1 cellular context compared by ENCODE assay signal in genomic region chr16:69435977-69436729, GRCh38.
A peak's percentile ranks its signal among the peaks of the same experiment; 100 is the strongest.
TF ChIP-seq lines count a peak whose summit lies in the region.

No MANE protein-coding gene starts in this region.

TF ChIP-seq in HepG2, 621 proteins besides CTCF, POLR2A, EP300 and RAD21 (continued from another document and continues in another):
- TF ChIP-seq, protein P1, sequence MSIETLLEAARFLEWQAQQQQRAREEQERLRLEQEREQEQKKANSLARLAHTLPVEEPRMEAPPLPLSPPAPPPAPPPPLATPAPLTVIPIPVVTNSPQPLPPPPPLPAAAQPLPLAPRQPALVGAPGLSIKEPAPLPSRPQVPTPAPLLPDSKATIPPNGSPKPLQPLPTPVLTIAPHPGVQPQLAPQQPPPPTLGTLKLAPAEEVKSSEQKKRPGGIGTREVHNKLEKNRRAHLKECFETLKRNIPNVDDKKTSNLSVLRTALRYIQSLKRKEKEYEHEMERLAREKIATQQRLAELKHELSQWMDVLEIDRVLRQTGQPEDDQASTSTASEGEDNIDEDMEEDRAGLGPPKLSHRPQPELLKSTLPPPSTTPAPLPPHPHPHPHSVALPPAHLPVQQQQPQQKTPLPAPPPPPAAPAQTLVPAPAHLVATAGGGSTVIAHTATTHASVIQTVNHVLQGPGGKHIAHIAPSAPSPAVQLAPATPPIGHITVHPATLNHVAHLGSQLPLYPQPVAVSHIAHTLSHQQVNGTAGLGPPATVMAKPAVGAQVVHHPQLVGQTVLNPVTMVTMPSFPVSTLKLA (IDR thresholded peaks at IDR 0.05): no peak
- TF ChIP-seq SRSF9 (IDR thresholded peaks at IDR 0.05; ENCODE audit: borderline replicate concordance, insufficient read depth, low read depth, low read length, poor library complexity, severe bottlenecking) (no peak), ZNF660 (CRISPR knock-in tag; IDR thresholded peaks at IDR 0.05; ENCODE audit: borderline replicate concordance, low read depth) (no peak), IRF2 (CRISPR knock-in tag; IDR thresholded peaks at IDR 0.05) (peak; percentile 63), DMTF1 (CRISPR knock-in tag; IDR thresholded peaks at IDR 0.05) (no peak), ZNF674 (CRISPR knock-in tag; IDR thresholded peaks at IDR 0.05; ENCODE audit: low read depth) (no peak), KMT2B (CRISPR knock-in tag; IDR thresholded peaks at IDR 0.05) (0 out of 2 replicates have a peak, but pooled peaks have one; percentile 27), ZNF496 (CRISPR knock-in tag; IDR thresholded peaks at IDR 0.05; ENCODE audit: insufficient replicate concordance) (no peak), FLYWCH1 (CRISPR knock-in tag; IDR thresholded peaks at IDR 0.05) (no peak), SIX4 (CRISPR knock-in tag; IDR thresholded peaks at IDR 0.05) (0 out of 2 replicates have a peak, but pooled peaks have one; percentile 42), NFATC3 (CRISPR knock-in tag; IDR thresholded peaks at IDR 0.05) (no peak), ZNF296 (CRISPR knock-in tag; conservative IDR thresholded peaks at IDR 0.05) (no peak), ZBTB8A (CRISPR knock-in tag; IDR thresholded peaks at IDR 0.05; ENCODE audit: borderline replicate concordance, low read depth) (no peak), ZFP36L2 (CRISPR knock-in tag; IDR thresholded peaks at IDR 0.05) (no peak), TSC22D2 (CRISPR knock-in tag; IDR thresholded peaks at IDR 0.05; ENCODE audit: borderline replicate concordance) (0 out of 2 replicates have a peak, but pooled peaks have one; percentile 32), MTA3 (CRISPR knock-in tag; IDR thresholded peaks at IDR 0.05) (no peak), SRF (IDR thresholded peaks at IDR 0.05; ENCODE audit: low read depth, low read length) (no peak), TCF7 (IDR thresholded peaks at IDR 0.05; ENCODE audit: low read depth) (no peak), HIVEP1 (CRISPR knock-in tag; IDR thresholded peaks at IDR 0.05) (0 out of 2 replicates have a peak, but pooled peaks have one; percentile 33), ZNF510 (CRISPR knock-in tag; IDR thresholded peaks at IDR 0.05; ENCODE audit: low read depth) (no peak), ZNF367 (CRISPR knock-in tag; IDR thresholded peaks at IDR 0.05; ENCODE audit: borderline replicate concordance) (no peak), ZNF317 (CRISPR knock-in tag; IDR thresholded peaks at IDR 0.05) (no peak), HHEX (CRISPR knock-in tag; IDR thresholded peaks at IDR 0.05) (no peak), CREB1 (IDR thresholded peaks at IDR 0.05) (no peak), CREB1 (CRISPR knock-in tag; IDR thresholded peaks at IDR 0.05) (no peak), ZEB1 (IDR thresholded peaks at IDR 0.05; ENCODE audit: insufficient replicate concordance, low read depth) (no peak), ZBTB43 (CRISPR knock-in tag; conservative IDR thresholded peaks at IDR 0.05) (no peak; the same call in 1 of the 2 replicates), ZNF790 (CRISPR knock-in tag; IDR thresholded peaks at IDR 0.05; ENCODE audit: borderline replicate concordance) (no peak), ATF7 (IDR thresholded peaks at IDR 0.05) (peak; percentile 45), ATF7 (CRISPR knock-in tag; IDR thresholded peaks at IDR 0.05) (no peak), ZFP62 (CRISPR knock-in tag; IDR thresholded peaks at IDR 0.05) (no peak), MED1 (CRISPR knock-in tag; IDR thresholded peaks at IDR 0.05) (peak; percentile 62; the same call in 1 of the 2 replicates), AHR (CRISPR knock-in tag; IDR thresholded peaks at IDR 0.05) (no peak), AKNA (CRISPR knock-in tag; IDR thresholded peaks at IDR 0.05; ENCODE audit: borderline replicate concordance) (no peak), HNRNPL (IDR thresholded peaks at IDR 0.05; ENCODE audit: low read depth, low read length) (0 out of 2 replicates have a peak, but pooled peaks have one; percentile 53), SAP130 (CRISPR knock-in tag; IDR thresholded peaks at IDR 0.05; ENCODE audit: low read depth) (peak; percentile 86), UBTF (CRISPR knock-in tag; IDR thresholded peaks at IDR 0.05) (no peak), YEATS4 (CRISPR knock-in tag; IDR thresholded peaks at IDR 0.05; ENCODE audit: borderline replicate concordance) (peak; percentile 37; the same call in 1 of the 2 replicates), ZNF335 (CRISPR knock-in tag; IDR thresholded peaks at IDR 0.05) (no peak), MBNL3 (CRISPR knock-in tag; conservative IDR thresholded peaks at IDR 0.05) (no peak), ZNF746 (CRISPR knock-in tag; IDR thresholded peaks at IDR 0.05) (no peak), ZNF343 (CRISPR knock-in tag; IDR thresholded peaks at IDR 0.05) (0 out of 2 replicates have a peak, but pooled peaks have one; percentile 56)
- TF ChIP-seq, protein P2, sequence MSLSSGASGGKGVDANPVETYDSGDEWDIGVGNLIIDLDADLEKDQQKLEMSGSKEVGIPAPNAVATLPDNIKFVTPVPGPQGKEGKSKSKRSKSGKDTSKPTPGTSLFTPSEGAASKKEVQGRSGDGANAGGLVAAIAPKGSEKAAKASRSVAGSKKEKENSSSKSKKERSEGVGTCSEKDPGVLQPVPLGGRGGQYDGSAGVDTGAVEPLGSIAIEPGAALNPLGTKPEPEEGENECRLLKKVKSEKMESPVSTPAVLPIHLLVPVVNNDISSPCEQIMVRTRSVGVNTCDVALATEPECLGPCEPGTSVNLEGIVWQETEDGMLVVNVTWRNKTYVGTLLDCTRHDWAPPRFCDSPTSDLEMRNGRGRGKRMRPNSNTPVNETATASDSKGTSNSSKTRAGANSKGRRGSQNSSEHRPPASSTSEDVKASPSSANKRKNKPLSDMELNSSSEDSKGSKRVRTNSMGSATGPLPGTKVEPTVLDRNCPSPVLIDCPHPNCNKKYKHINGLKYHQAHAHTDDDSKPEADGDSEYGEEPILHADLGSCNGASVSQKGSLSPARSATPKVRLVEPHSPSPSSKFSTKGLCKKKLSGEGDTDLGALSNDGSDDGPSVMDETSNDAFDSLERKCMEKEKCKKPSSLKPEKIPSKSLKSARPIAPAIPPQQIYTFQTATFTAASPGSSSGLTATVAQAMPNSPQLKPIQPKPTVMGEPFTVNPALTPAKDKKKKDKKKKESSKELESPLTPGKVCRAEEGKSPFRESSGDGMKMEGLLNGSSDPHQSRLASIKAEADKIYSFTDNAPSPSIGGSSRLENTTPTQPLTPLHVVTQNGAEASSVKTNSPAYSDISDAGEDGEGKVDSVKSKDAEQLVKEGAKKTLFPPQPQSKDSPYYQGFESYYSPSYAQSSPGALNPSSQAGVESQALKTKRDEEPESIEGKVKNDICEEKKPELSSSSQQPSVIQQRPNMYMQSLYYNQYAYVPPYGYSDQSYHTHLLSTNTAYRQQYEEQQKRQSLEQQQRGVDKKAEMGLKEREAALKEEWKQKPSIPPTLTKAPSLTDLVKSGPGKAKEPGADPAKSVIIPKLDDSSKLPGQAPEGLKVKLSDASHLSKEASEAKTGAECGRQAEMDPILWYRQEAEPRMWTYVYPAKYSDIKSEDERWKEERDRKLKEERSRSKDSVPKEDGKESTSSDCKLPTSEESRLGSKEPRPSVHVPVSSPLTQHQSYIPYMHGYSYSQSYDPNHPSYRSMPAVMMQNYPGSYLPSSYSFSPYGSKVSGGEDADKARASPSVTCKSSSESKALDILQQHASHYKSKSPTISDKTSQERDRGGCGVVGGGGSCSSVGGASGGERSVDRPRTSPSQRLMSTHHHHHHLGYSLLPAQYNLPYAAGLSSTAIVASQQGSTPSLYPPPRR (CRISPR knock-in tag; IDR thresholded peaks at IDR 0.05; ENCODE audit: borderline replicate concordance): peak; percentile 41; the same call in 1 of the 2 replicates
- TF ChIP-seq, protein P3, sequence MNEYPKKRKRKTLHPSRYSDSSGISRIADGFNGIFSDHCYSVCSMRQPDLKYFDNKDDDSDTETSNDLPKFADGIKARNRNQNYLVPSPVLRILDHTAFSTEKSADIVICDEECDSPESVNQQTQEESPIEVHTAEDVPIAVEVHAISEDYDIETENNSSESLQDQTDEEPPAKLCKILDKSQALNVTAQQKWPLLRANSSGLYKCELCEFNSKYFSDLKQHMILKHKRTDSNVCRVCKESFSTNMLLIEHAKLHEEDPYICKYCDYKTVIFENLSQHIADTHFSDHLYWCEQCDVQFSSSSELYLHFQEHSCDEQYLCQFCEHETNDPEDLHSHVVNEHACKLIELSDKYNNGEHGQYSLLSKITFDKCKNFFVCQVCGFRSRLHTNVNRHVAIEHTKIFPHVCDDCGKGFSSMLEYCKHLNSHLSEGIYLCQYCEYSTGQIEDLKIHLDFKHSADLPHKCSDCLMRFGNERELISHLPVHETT (CRISPR knock-in tag; conservative IDR thresholded peaks at IDR 0.05): no peak
